In genomic region chr7:50141854-50142253, GRCh38 we compare ENCODE assay signal across 23 cellular contexts. TPM values are rescaled to one million over a fixed set of nuclear protein-coding genes. Genes with fewer than 3 reads are reported as not detected.
"Had no signal": no experiment of that assay in that cellular context is flagged by ENCODE, and none has a peak within 500 bp of the region (broad histone marks: within the 10 kb centered on the region; RNA-seq: fewer than 3 reads in every experiment).

No MANE protein-coding gene starts in this region.

- H3K27ac ChIP-seq: epithelial cell of prostate, esophagus muscularis mucosa, gastroesophageal sphincter, stomach, thoracic aorta, transverse colon had no signal

- H3K36me3 ChIP-seq: esophagus muscularis mucosa, gastroesophageal sphincter, spleen, stomach, thoracic aorta, transverse colon had no signal

- H3K4me3 ChIP-seq: esophagus muscularis mucosa, gastroesophageal sphincter, stomach, thoracic aorta, transverse colon had no signal

- DNase-seq: glutamatergic neuron; natural killer cell; posterior cingulate gyrus; spleen; stimulated activated CD4-positive, alpha-beta T cell treated with anti-CD3 and anti-CD28 coated beads, Interleukin-2, amount 100 ng/mL, for 24 hours; stimulated activated CD4-positive, alpha-beta T cell treated with anti-CD3 and anti-CD28 coated beads, Interleukin-4, amount 100 ng/mL, for 4 hours; stomach; substantia nigra; transverse colon had no signal

- H3K9me3 ChIP-seq: esophagus muscularis mucosa, gastroesophageal sphincter, spleen, stomach, thoracic aorta, transverse colon had no signal

- H3K4me1 ChIP-seq: esophagus muscularis mucosa, gastroesophageal sphincter had no signal

- H3K27me3 ChIP-seq: esophagus muscularis mucosa, spleen, transverse colon had no signal

- ATAC-seq: gastroesophageal sphincter, sciatic nerve had no signal

RNA-seq across cellular contexts. Expression of gene ZPBP, which starts 48.8 kb away (rescaled TPM):
- total RNA-seq: esophagus muscularis mucosa, fibroblast of villous mesenchyme, gastroesophageal sphincter, lung microvascular endothelial cell, mesothelial cell of epicardium, mucosa of gallbladder, myocyte, natural killer cell, neural crest cell, osteocyte, pulmonary artery endothelial cell, sciatic nerve, skeletal muscle tissue, spleen, stomach, thoracic aorta, transverse colon had no signal
- polyA plus RNA-seq: spleen, stomach had no signal
